Comparison of ENCODE assay signal across 22 cellular contexts in genomic region chr18:32958746-32959145, GRCh38.
DNase-seq lines count a peak whose midpoint lies in the region; ATAC-seq and TF ChIP-seq lines count a peak whose summit lies in the region.
"Had no signal": no experiment of that assay in that cellular context is flagged by ENCODE, and none has a peak within 500 bp of the region (broad histone marks: within the 10 kb centered on the region; RNA-seq: fewer than 3 reads in every experiment).

No MANE protein-coding gene starts in this region.

- H3K9ac ChIP-seq in endodermal cell (ENCODE audit: extremely low read depth, low read length, poor library complexity, severe bottlenecking), result no peak overlapping the region

- no peaks in the 10 kb centered on the region for H3K9me3 ChIP-seq in endodermal cell (ENCODE audit: control insufficient read depth, low read length)
- H3K9me3 ChIP-seq: sigmoid colon, transverse colon had no signal

- H3K36me3 ChIP-seq in endodermal cell (ENCODE audit: control insufficient read depth, insufficient read depth, low read length), result no peaks in the 10 kb centered on the region
- H3K36me3 ChIP-seq: brain microvascular endothelial cell, sigmoid colon, transverse colon had no signal

- H3K27ac ChIP-seq in endodermal cell (ENCODE audit: low read depth, low read length), result no peak overlapping the region
- H3K27ac ChIP-seq: brain microvascular endothelial cell, coronary artery, sigmoid colon, transverse colon had no signal

- no peak for TF ChIP-seq CTCF in endodermal cell (conservative IDR thresholded peaks at IDR 0.05)

- H3K4me3 ChIP-seq in endodermal cell (ENCODE audit: low read length), result no peak overlapping the region
- H3K4me3 ChIP-seq: coronary artery, sigmoid colon, transverse colon had no signal

- no peaks in the 10 kb centered on the region for H3K4me1 ChIP-seq in endodermal cell (ENCODE audit: control insufficient read depth, insufficient read depth, low read length)
- H3K4me1 ChIP-seq: sigmoid colon, transverse colon had no signal

- WGBS in endodermal cell (ENCODE audit: insufficient coverage in 1 of 2, insufficient read length in 1 of 2), 2 experiments, result 93% methylated on average over 1 of the region's 1 CpG; no CpG with 5 or more reads in 1 of the 2 experiments

- H3K4me1 Mint-ChIP-seq in endodermal cell, result no peaks in the 10 kb centered on the region
- H3K4me1 Mint-ChIP-seq: activated naive CD8-positive, alpha-beta T cell treated with anti-CD3 and anti-CD28 coated beads, Interleukin-2, amount 10 ng/mL, durations not matched to agents 7 days and 5 days; CD14-positive monocyte had no signal

- H3K9me3 Mint-ChIP-seq in endodermal cell, result no peaks in the 10 kb centered on the region
- H3K9me3 Mint-ChIP-seq: activated naive CD8-positive, alpha-beta T cell treated with anti-CD3 and anti-CD28 coated beads, Interleukin-2, amount 10 ng/mL, durations not matched to agents 7 days and 5 days; CD14-positive monocyte; T-helper 1 cell treated with Interleukin-12 subunit alpha and Interleukin-12 subunit beta and Interleukin-4 antibody, amounts not matched to agents 30 μg/mL and 1 μg/mL, for 36 hours had no signal

- ATAC-seq in GM18517 (IDR thresholded peaks at IDR 0.05; ENCODE audit: unreplicated experiment) (peak; percentile 58), GM21381 (IDR thresholded peaks at IDR 0.05; ENCODE audit: unreplicated experiment) (peak; percentile 67), HG02884 (IDR thresholded peaks at IDR 0.05; ENCODE audit: unreplicated experiment) (peak; percentile 74), HG03442 (IDR thresholded peaks at IDR 0.05; ENCODE audit: unreplicated experiment) (peak; percentile 63), GM18868 (IDR thresholded peaks at IDR 0.05; ENCODE audit: unreplicated experiment) (no peak), GM21526 (IDR thresholded peaks at IDR 0.05; ENCODE audit: low FRiP score, unreplicated experiment) (no peak)
- ATAC-seq: stimulated activated naive CD8-positive, alpha-beta T cell treated with anti-CD3 and anti-CD28 coated beads, Interleukin-15, Interleukin-2, amounts not matched to agents 100 U/mL and 50 U/mL, for 24 hours had no signal

- H3K27me3 Mint-ChIP-seq in endodermal cell (ENCODE audit: insufficient read depth), result no peaks in the 10 kb centered on the region
- H3K27me3 Mint-ChIP-seq: activated naive CD8-positive, alpha-beta T cell treated with anti-CD3 and anti-CD28 coated beads, Interleukin-2, amount 10 ng/mL, durations not matched to agents 7 days and 5 days had no signal

- no peaks in the 10 kb centered on the region for H3K27me3 ChIP-seq in endodermal cell (ENCODE audit: control insufficient read depth, insufficient read depth, low read length, poor library complexity, severe bottlenecking)
- H3K27me3 ChIP-seq: brain microvascular endothelial cell, sigmoid colon, transverse colon had no signal

- H3K36me3 Mint-ChIP-seq in endodermal cell (ENCODE audit: low read depth), result no peaks in the 10 kb centered on the region
- H3K36me3 Mint-ChIP-seq: activated naive CD8-positive, alpha-beta T cell treated with anti-CD3 and anti-CD28 coated beads, Interleukin-2, amount 10 ng/mL, durations not matched to agents 7 days and 5 days; CD14-positive monocyte had no signal

- DNase-seq in endodermal cell (no peak), NCI-H526 treated with DMSO at 0.1 percent for 48 hours (lab: John Stamatoyannopoulos, UW) (no peak)
- DNase-seq: activated naive CD8-positive, alpha-beta T cell treated with anti-CD3 and anti-CD28 coated beads, Interleukin-2, amount 10 ng/mL, durations not matched to agents 7 days and 5 days; brain microvascular endothelial cell; Karpas-422; NCI-H1048; NCI-H2081 treated with DMSO at 0.1 percent for 48 hours; NCI-H510A; occipital lobe; SIG-M5; sigmoid colon; stimulated activated naive CD8-positive, alpha-beta T cell treated with anti-CD3 and anti-CD28 coated beads, Interleukin-15, Interleukin-2, amounts not matched to agents 100 U/mL and 50 U/mL, for 24 hours; transverse colon had no signal

- H3K4me3 Mint-ChIP-seq in endodermal cell, result no peak overlapping the region
- H3K4me3 Mint-ChIP-seq: activated naive CD8-positive, alpha-beta T cell treated with anti-CD3 and anti-CD28 coated beads, Interleukin-2, amount 10 ng/mL, durations not matched to agents 7 days and 5 days; CD14-positive monocyte; T-helper 1 cell treated with Interleukin-12 subunit alpha and Interleukin-12 subunit beta and Interleukin-4 antibody, amounts not matched to agents 30 μg/mL and 1 μg/mL, for 36 hours had no signal

- no peak overlapping the region for H3K27ac Mint-ChIP-seq in endodermal cell
- H3K27ac Mint-ChIP-seq: activated naive CD8-positive, alpha-beta T cell treated with anti-CD3 and anti-CD28 coated beads, Interleukin-2, amount 10 ng/mL, durations not matched to agents 7 days and 5 days; CD14-positive monocyte; T-helper 1 cell treated with Interleukin-12 subunit alpha and Interleukin-12 subunit beta and Interleukin-4 antibody, amounts not matched to agents 30 μg/mL and 1 μg/mL, for 36 hours had no signal

Comparison
In these comparisons a context has a peak if more than half of its experiments do, and no peak if none do; other contexts are left out.
1. ATAC-seq: peak in GM18517 (single experiment), GM21381 (single experiment), HG02884 (single experiment) and HG03442 (single experiment); none in GM18868 (single experiment) and GM21526 (single experiment).